In genomic region chr3:66068255-66068654, GRCh38 we compare ENCODE assay signal across 16 cellular contexts. TPM values are rescaled to one million over a fixed set of nuclear protein-coding genes. Genes with fewer than 3 reads are reported as not detected.
DNase-seq lines count a peak whose midpoint lies in the region; ATAC-seq, FAIRE-seq and TF ChIP-seq lines count a peak whose summit lies in the region.
"Had no signal": no experiment of that assay in that cellular context is flagged by ENCODE, and none has a peak within 500 bp of the region (broad histone marks: within the 10 kb centered on the region; RNA-seq: fewer than 3 reads in every experiment).

No MANE protein-coding gene starts in this region.

- BruUV-seq in Caco-2 (replicated peaks; lab: Mats Ljungman, UMichigan): no TSS peak
- no TSS peak for BruUV-seq in PC-9 (replicated peaks; lab: Mats Ljungman, UMichigan)

- H3K27ac Mint-ChIP-seq in Caco-2 (ENCODE audit: unreplicated experiment): no peak overlapping the region
- H3K27ac Mint-ChIP-seq: CD14-positive monocyte; CD8-positive, alpha-beta T cell; IgD-negative memory B cell had no signal

- H3K4me3 ChIP-seq in A549: peak overlapping the region; percentile 49
- peak overlapping the region; percentile 15 for H3K4me3 ChIP-seq in Caco-2 (ENCODE audit: low read depth, low read length)
- peak overlapping the region; percentile 62 for H3K4me3 ChIP-seq in PC-9
- H3K4me3 ChIP-seq in hepatocyte: no peak overlapping the region
- no peak overlapping the region for H3K4me3 ChIP-seq in right atrium auricular region
- H3K4me3 ChIP-seq in tibial nerve: no peak overlapping the region
- H3K4me3 ChIP-seq: GM12878, GM23248 had no signal

- 5% methylated on average over 4 of the region's 4 CpGs for WGBS in A549 (ENCODE audit: missing lambda C conversion rate)
- 59% methylated on average over 4 of the region's 4 CpGs for WGBS in hepatocyte (ENCODE audit: low lambda C conversion rate, missing lambda C conversion rate)
- WGBS in tibial nerve, 2 donors: 79 to 89% methylated on average over 4 of the region's 4 CpGs

- H3K4me3 Mint-ChIP-seq in Caco-2 (ENCODE audit: unreplicated experiment): peak overlapping the region; percentile 25
- H3K4me3 Mint-ChIP-seq: CD14-positive monocyte; CD8-positive, alpha-beta T cell; H9; IgD-negative memory B cell had no signal

- TF ChIP-seq EP300 in A549 (IDR thresholded peaks at IDR 0.05): no peak
- TF ChIP-seq EP300 in tibial nerve (IDR thresholded peaks at IDR 0.05): no peak

- H3K36me3 ChIP-seq in Caco-2 (ENCODE audit: control insufficient read depth, insufficient read depth, low read length): no peaks in the 10 kb centered on the region
- no peaks in the 10 kb centered on the region for H3K36me3 ChIP-seq in PC-9 (ENCODE audit: low read depth)
- no peaks in the 10 kb centered on the region for H3K36me3 ChIP-seq in hepatocyte (replicated peaks; ENCODE audit: insufficient read depth, low read depth)
- H3K36me3 ChIP-seq in right atrium auricular region: no peaks in the 10 kb centered on the region
- no peaks in the 10 kb centered on the region for H3K36me3 ChIP-seq in tibial nerve

- CTCF ChIA-PET in A549 (lab: Yijun Ruan, JAX) (no interaction called here), Caco-2 (lab: Charles Lee) (no interaction called here), PC-9 (lab: Charles Lee) (no interaction called here)

- no peaks in the 10 kb centered on the region for H3K36me3 Mint-ChIP-seq in Caco-2 (ENCODE audit: insufficient read depth, unreplicated experiment)
- H3K36me3 Mint-ChIP-seq: CD14-positive monocyte; CD8-positive, alpha-beta T cell; IgD-negative memory B cell had no signal

- H3K27me3 ChIP-seq in Caco-2 (replicated peaks; ENCODE audit: control insufficient read depth, insufficient read depth, low read length) (no peaks in the 10 kb centered on the region), PC-9 (ENCODE audit: insufficient read depth, low read depth) (no peaks in the 10 kb centered on the region), hepatocyte (no peaks in the 10 kb centered on the region), right atrium auricular region (no peaks in the 10 kb centered on the region), tibial nerve (no peaks in the 10 kb centered on the region)

- TF ChIP-seq POLR2A in A549 (IDR thresholded peaks at IDR 0.05; ENCODE audit: low read length) (no peak), tibial nerve (IDR thresholded peaks at IDR 0.05) (no peak)

- no peak for TF ChIP-seq RAD21 in A549 (conservative IDR thresholded peaks at IDR 0.05 in 1 of 2, IDR thresholded peaks at IDR 0.05 in 1 of 2)

- TF ChIP-seq CTCF in A549 (IDR thresholded peaks at IDR 0.05): no peak
- TF ChIP-seq CTCF in Caco-2 (IDR thresholded peaks at IDR 0.05; ENCODE audit: insufficient read depth in 1 of 2, low read depth in 1 of 2, low read length in 1 of 2, severe bottlenecking in 1 of 2, unreplicated experiment in 1 of 2): no peak
- TF ChIP-seq CTCF in PC-9 (conservative IDR thresholded peaks at IDR 0.05): no peak
- no peak for TF ChIP-seq CTCF in hepatocyte (IDR thresholded peaks at IDR 0.05; ENCODE audit: poor library complexity)
- TF ChIP-seq CTCF in right atrium auricular region (IDR thresholded peaks at IDR 0.05): no peak
- no peak for TF ChIP-seq CTCF in tibial nerve (IDR thresholded peaks at IDR 0.05)

- H3K4me1 ChIP-seq in A549 (no peaks in the 10 kb centered on the region), Caco-2 (peaks cover 2% of the 10 kb centered on the region; the same call in 1 of the 2 replicates), PC-9 (replicated peaks; ENCODE audit: insufficient read depth) (peaks cover 5% of the 10 kb centered on the region), hepatocyte (ENCODE audit: insufficient read depth) (peaks cover 3% of the 10 kb centered on the region), right atrium auricular region (no peaks in the 10 kb centered on the region), tibial nerve (no peaks in the 10 kb centered on the region)

- intact Hi-C loops in Caco-2 (cut with micrococcal nuclease; ENCODE audit: unreplicated experiment) (no loop called here), PC-9 (cut with micrococcal nuclease; ENCODE audit: unreplicated experiment) (no loop called here)

- peaks cover 9% of the 10 kb centered on the region; the same call in 1 of the 2 replicates for H3F3A ChIP-seq in PC-9 (ENCODE audit: insufficient read depth, low read depth)

- H2AFZ ChIP-seq in PC-9 (peak overlapping the region; percentile 92), hepatocyte (peak overlapping the region; percentile 33)
- H2AFZ ChIP-seq: GM23248 had no signal

- ATAC-seq in A549: peak; percentile 50 to 70; a peak in 5 of 6 replicates
- ATAC-seq: CD8-positive, alpha-beta T cell; GM12878 had no signal

- peaks cover 2% of the 10 kb centered on the region for H3K4me1 Mint-ChIP-seq in Caco-2 (ENCODE audit: low read depth, unreplicated experiment)
- H3K4me1 Mint-ChIP-seq: CD14-positive monocyte, IgD-negative memory B cell had no signal

- H3K27me3 Mint-ChIP-seq in Caco-2 (ENCODE audit: insufficient read depth, unreplicated experiment): no peaks in the 10 kb centered on the region
- H3K27me3 Mint-ChIP-seq: IgD-negative memory B cell had no signal

- no peaks in the 10 kb centered on the region for H3K79me2 ChIP-seq in PC-9 (ENCODE audit: low read depth)
- H3K79me2 ChIP-seq in hepatocyte: no peaks in the 10 kb centered on the region

- H3K27ac ChIP-seq in A549: peak overlapping the region; percentile 68 to 82
- H3K27ac ChIP-seq in PC-9: no peak overlapping the region
- H3K27ac ChIP-seq in hepatocyte: no peak overlapping the region
- H3K27ac ChIP-seq in right atrium auricular region: no peak overlapping the region
- no peak overlapping the region for H3K27ac ChIP-seq in tibial nerve
- H3K27ac ChIP-seq: GM23248 had no signal

- H3K4me2 ChIP-seq in A549: peak overlapping the region; percentile 78
- peak overlapping the region; percentile 86 for H3K4me2 ChIP-seq in PC-9
- peak overlapping the region; percentile 59 for H3K4me2 ChIP-seq in hepatocyte

- H3K9me2 ChIP-seq in PC-9 (ENCODE audit: insufficient read depth) (no peaks in the 10 kb centered on the region), hepatocyte (replicated peaks; ENCODE audit: insufficient read depth) (no peaks in the 10 kb centered on the region)

- no peak for DNase-seq in A549 (ENCODE audit: low read depth in 1 of 2, low spot score in 1 of 2)
- no peak for DNase-seq in Caco-2
- DNase-seq in PC-9: no peak
- no peak for DNase-seq in hepatocyte (ENCODE audit: low spot score)
- no peak for DNase-seq in NCI-H1436 treated with DMSO at 0.1 percent for 48 hours (lab: John Stamatoyannopoulos, UW)
- no peak for DNase-seq in activated gamma-delta T cell treated with Interleukin-2 at 50 U/mL for 16 hours
- no peak for DNase-seq in right atrium auricular region (ENCODE audit: low spot score)
- DNase-seq in tibial nerve (ENCODE audit: low spot score in 2 of 2): no peak
- DNase-seq: CD8-positive, alpha-beta T cell; COR-L47; GM23248; H9 had no signal

- H4K20me1 ChIP-seq in PC-9 (ENCODE audit: insufficient read depth) (no peaks in the 10 kb centered on the region), hepatocyte (ENCODE audit: insufficient read depth, poor library complexity, severe bottlenecking) (no peaks in the 10 kb centered on the region)

- POLR2A ChIA-PET in A549 (lab: Yijun Ruan, JAX) (interaction anchor here (0.7 kb wide), 1 partner anchor 320 kb away, joined by 4 read pairs; no protein-coding TSS in a partner anchor), Caco-2 (lab: Charles Lee) (no interaction called here), PC-9 (lab: Charles Lee; ENCODE audit: unreplicated experiment) (no interaction called here)

- H3K9me3 ChIP-seq in A549: no peaks in the 10 kb centered on the region
- peaks cover 4% of the 10 kb centered on the region; the same call in 1 of the 2 replicates for H3K9me3 ChIP-seq in Caco-2
- H3K9me3 ChIP-seq in PC-9 (ENCODE audit: insufficient read depth, low read depth): no peaks in the 10 kb centered on the region
- H3K9me3 ChIP-seq in hepatocyte (ENCODE audit: low read depth): no peaks in the 10 kb centered on the region
- H3K9me3 ChIP-seq in right atrium auricular region: peaks cover 0 to 15% of the 10 kb centered on the region in 2 donors
- peaks cover 0 to 8% (median 0%) of the 10 kb centered on the region in 4 donors for H3K9me3 ChIP-seq in tibial nerve

- peaks cover 10% of the 10 kb centered on the region for H3K9me3 Mint-ChIP-seq in Caco-2 (ENCODE audit: unreplicated experiment)

- FAIRE-seq in A549 (lab: Jason Lieb, UNC): no peak
- FAIRE-seq: GM12878, GM18507 had no signal

TF ChIP-seq in A549, 52 proteins besides CTCF, POLR2A, EP300 and RAD21 (continues in another document):
- TF ChIP-seq PHF8 (IDR thresholded peaks at IDR 0.05; ENCODE audit: borderline replicate concordance, low read depth) (no peak), CBX8 (IDR thresholded peaks at IDR 0.05) (no peak)

RNA-seq across cellular contexts. Expression of gene MAGI1, which starts 29.5 kb away (rescaled TPM):
- polyA plus RNA-seq in A549 (2011; rRNA removed) (6.6 and 6.8 TPM in 2 replicates), A549 (2017; fragmentation: RNase III; extraction: RNeasy Plus Mini Kit Qiagen cat#74134 plus additional on column Dnase treatment) (4.0 to 5.1 TPM (median 4.7 TPM) in 3 replicates), hepatocyte (25.8 and 26.2 TPM in 2 replicates)
- polyA plus RNA-seq in A549 (2012; cell fraction: cytosol; rRNA removed): 2.5 and 3.1 TPM in 2 replicates
- 3.6 and 4.7 TPM in 2 replicates for polyA plus RNA-seq in A549 (2012; cell fraction: nucleus; rRNA removed)
- polyA minus RNA-seq in A549 (2011; rRNA and poly(A)+ RNA removed): 9.7 and 10.2 TPM in 2 replicates
- total RNA-seq in Caco-2 (2022) (63.6 and 64.9 TPM in 2 replicates), PC-9 (2021) (23.3 and 24.1 TPM in 2 replicates), hepatocyte (43.5 and 47.8 TPM in 2 replicates), right atrium auricular region (10 to 100 TPM; 28.5 to 34.8 TPM), tibial nerve (10 to 100 TPM; 30.6 to 52.8 (median 36.1) TPM)
- total RNA-seq: CD8-positive, alpha-beta T cell had no signal
- polyA plus RNA-seq: CD14-positive monocyte had no signal

Comparison
In these comparisons a context has a peak if more than half of its experiments do, and no peak if none do; other contexts are left out.
1. H3K27ac ChIP-seq: peak in A549 (2 of 2); none in PC-9 (single experiment), hepatocyte (single experiment), right atrium auricular region (0 of 2) and tibial nerve (0 of 4).
2. H3K4me3 ChIP-seq: peak in A549 (single experiment), Caco-2 (single experiment) and PC-9 (single experiment); none in hepatocyte (single experiment), right atrium auricular region (0 of 2) and tibial nerve (0 of 4).
3. Peak in every context shown above with its lines, with median percentiles within 50 percentile points of each other: H3K4me2 ChIP-seq.